Comparison of ENCODE assay signal across 15 cellular contexts in genomic region chr19:2129892-2130770, GRCh38.
"Had no signal": no experiment of that assay in that cellular context is flagged by ENCODE, and none has a peak within 500 bp of the region (broad histone marks: within the 10 kb centered on the region; RNA-seq: fewer than 3 reads in every experiment).

No MANE protein-coding gene starts in this region.

- H3K4me3 ChIP-seq: coronary artery, mucosa of descending colon, sigmoid colon, tibial artery, uterus had no signal

- H3K27me3 ChIP-seq: sigmoid colon, tibial artery, uterus had no signal

- DNase-seq: activated B cell treated with CpG ODN at 0.5 μM for 24 hours; activated CD4-positive, alpha-beta memory T cell treated with anti-CD3 and anti-CD28 coated beads, Interleukin-2, amount 10 ng/mL, durations not matched to agents 7 days and 5 days; activated CD4-positive, alpha-beta T cell treated with anti-CD3 and anti-CD28 coated beads for 4 hours; activated naive CD4-positive, alpha-beta T cell treated with Interleukin-2 at 50 U/mL for 16 hours; activated T-cell treated with anti-CD3 and anti-CD28 coated beads, Interleukin-2, amount 50 U/mL, for 24 hours; erythroblast; mesenchymal stem cell; naive B cell; sigmoid colon; stimulated activated naive CD4-positive, alpha-beta T cell treated with Interleukin-2 at 50 U/mL for 16 hours; SW 1271; tibial artery; uterus had no signal

- H3K4me1 ChIP-seq: sigmoid colon, tibial artery, uterus had no signal

- H3K9me3 ChIP-seq: mucosa of descending colon, sigmoid colon, tibial artery, uterus had no signal

- H3K36me3 ChIP-seq: uterus had no signal

- ATAC-seq: mucosa of descending colon had no signal

- H3K27ac ChIP-seq: coronary artery, sigmoid colon, tibial artery, uterus had no signal
